ENCODE assay signal across 1 cellular context in the genomic region with DNA sequence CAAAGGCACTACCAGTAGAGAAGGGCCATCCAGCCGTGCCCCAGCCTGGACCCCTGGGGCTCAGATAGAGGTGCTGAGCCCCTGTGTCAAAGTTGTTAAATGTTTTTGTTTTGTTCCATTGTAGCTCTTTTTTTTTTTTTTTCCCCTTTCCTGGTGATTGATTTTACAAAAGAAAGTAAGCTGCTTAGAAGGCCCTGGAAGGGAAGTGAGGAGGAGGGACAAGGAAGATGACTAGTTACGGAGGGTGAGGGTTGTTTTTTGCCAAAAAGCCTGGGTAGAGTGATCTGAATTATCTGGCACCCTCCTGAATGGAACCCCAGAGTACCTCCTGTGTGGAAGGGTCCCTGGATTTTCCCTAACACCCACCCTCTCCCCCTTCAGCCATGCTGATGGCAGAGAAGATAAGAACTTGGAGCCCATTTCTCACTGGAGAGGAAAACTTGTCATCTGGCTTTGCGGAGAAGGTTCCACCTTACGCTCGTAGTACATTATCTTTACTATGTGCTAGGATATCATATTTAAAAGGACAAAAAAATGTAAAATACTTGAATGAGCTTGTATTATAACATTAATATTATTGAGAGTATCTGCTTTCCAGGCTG.
TF ChIP-seq lines count a peak whose summit lies in the region.

No MANE protein-coding gene starts in this region.

TF ChIP-seq in IMR-90, 13 proteins besides CTCF, POLR2A, EP300 and RAD21:
- TF ChIP-seq BHLHE40 (IDR thresholded peaks at IDR 0.05; ENCODE audit: low read depth, low read length) (no peak), CHD1 (IDR thresholded peaks at IDR 0.05; ENCODE audit: low read depth, low read length) (no peak), CEBPB (IDR thresholded peaks at IDR 0.05; ENCODE audit: low read depth, low read length) (no peak), MAZ (IDR thresholded peaks at IDR 0.05; ENCODE audit: borderline replicate concordance, low read depth, low read length) (no peak), NFE2L2 (IDR thresholded peaks at IDR 0.05; ENCODE audit: low read depth, low read length) (no peak), MAFK (IDR thresholded peaks at IDR 0.05; ENCODE audit: low read depth, low read length) (no peak)
- TF ChIP-seq, protein P1, sequence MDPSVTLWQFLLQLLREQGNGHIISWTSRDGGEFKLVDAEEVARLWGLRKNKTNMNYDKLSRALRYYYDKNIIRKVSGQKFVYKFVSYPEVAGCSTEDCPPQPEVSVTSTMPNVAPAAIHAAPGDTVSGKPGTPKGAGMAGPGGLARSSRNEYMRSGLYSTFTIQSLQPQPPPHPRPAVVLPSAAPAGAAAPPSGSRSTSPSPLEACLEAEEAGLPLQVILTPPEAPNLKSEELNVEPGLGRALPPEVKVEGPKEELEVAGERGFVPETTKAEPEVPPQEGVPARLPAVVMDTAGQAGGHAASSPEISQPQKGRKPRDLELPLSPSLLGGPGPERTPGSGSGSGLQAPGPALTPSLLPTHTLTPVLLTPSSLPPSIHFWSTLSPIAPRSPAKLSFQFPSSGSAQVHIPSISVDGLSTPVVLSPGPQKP (IDR thresholded peaks at IDR 0.05; ENCODE audit: borderline replicate concordance, low read depth, low read length) = no peak
